In genomic region chr16:49608801-49609200, GRCh38 we compare ENCODE assay signal across 9 cellular contexts.
A peak's percentile ranks its signal among the peaks of the same experiment; 100 is the strongest.
DNase-seq lines count a peak whose midpoint lies in the region; ATAC-seq and TF ChIP-seq lines count a peak whose summit lies in the region.
"Had no signal": no experiment of that assay in that cellular context is flagged by ENCODE, and none has a peak within 500 bp of the region (broad histone marks: within the 10 kb centered on the region; RNA-seq: fewer than 3 reads in every experiment).

No MANE protein-coding gene starts in this region.

- H3K36me3 Mint-ChIP-seq in osteocyte (ENCODE audit: unreplicated experiment): peaks cover 9% of the 10 kb centered on the region
- H3K36me3 Mint-ChIP-seq: IgD-negative memory B cell had no signal

- peak; percentile 76 for DNase-seq in EH (ENCODE audit: low read depth)
- peak; percentile 1 for DNase-seq in NCI-H526 treated with DMSO at 0.1 percent for 48 hours (lab: John Stamatoyannopoulos, UW)
- DNase-seq in fibroblast of peridontal ligament (ENCODE audit: extremely low read depth): peak; percentile 74
- peak; percentile 49 for DNase-seq in osteocyte (ENCODE audit: extremely low spot score, unreplicated experiment)
- DNase-seq in activated T-cell treated with anti-CD3 and anti-CD28 coated beads, Interleukin-2, amount 50 U/mL, for 48 hours: no peak
- no peak for DNase-seq in dedifferentiated amniotic fluid mesenchymal stem cell (ENCODE audit: extremely low spot score)
- DNase-seq in stimulated activated CD4-positive, alpha-beta T cell treated with anti-CD3 and anti-CD28 coated beads, Interleukin-2, amount 100 ng/mL, for 24 hours: no peak

- no peak overlapping the region for H3K27ac Mint-ChIP-seq in osteocyte (ENCODE audit: unreplicated experiment)
- H3K27ac Mint-ChIP-seq: IgD-negative memory B cell had no signal

- TF ChIP-seq CTCF in osteocyte (IDR thresholded peaks at IDR 0.05): peak; percentile 40

- peaks cover 16% of the 10 kb centered on the region for H3K4me1 Mint-ChIP-seq in osteocyte (ENCODE audit: unreplicated experiment)

- H3K27me3 Mint-ChIP-seq in osteocyte (ENCODE audit: unreplicated experiment): peaks cover 7% of the 10 kb centered on the region

- peaks cover 20% of the 10 kb centered on the region for H3K9me3 Mint-ChIP-seq in osteocyte (ENCODE audit: unreplicated experiment)

- H3K4me3 Mint-ChIP-seq in osteocyte (ENCODE audit: unreplicated experiment): no peak overlapping the region
- H3K4me3 Mint-ChIP-seq: IgD-negative memory B cell had no signal

- no peak for ATAC-seq in GM18520 (IDR thresholded peaks at IDR 0.05; ENCODE audit: unreplicated experiment)

Comparison
In these comparisons a context has a peak if more than half of its experiments do, and no peak if none do; other contexts are left out.
1. DNase-seq: peak in EH (single experiment), NCI-H526 treated with DMSO at 0.1 percent for 48 hours (single experiment), fibroblast of peridontal ligament (single experiment) and osteocyte (single experiment); none in activated T-cell treated with anti-CD3 and anti-CD28 coated beads, Interleukin-2, amount 50 U/mL, for 48 hours (0 of 2), dedifferentiated amniotic fluid mesenchymal stem cell (single experiment) and stimulated activated CD4-positive, alpha-beta T cell treated with anti-CD3 and anti-CD28 coated beads, Interleukin-2, amount 100 ng/mL, for 24 hours (0 of 2).